ENCODE assay signal across 30 cellular contexts in the genomic region with DNA sequence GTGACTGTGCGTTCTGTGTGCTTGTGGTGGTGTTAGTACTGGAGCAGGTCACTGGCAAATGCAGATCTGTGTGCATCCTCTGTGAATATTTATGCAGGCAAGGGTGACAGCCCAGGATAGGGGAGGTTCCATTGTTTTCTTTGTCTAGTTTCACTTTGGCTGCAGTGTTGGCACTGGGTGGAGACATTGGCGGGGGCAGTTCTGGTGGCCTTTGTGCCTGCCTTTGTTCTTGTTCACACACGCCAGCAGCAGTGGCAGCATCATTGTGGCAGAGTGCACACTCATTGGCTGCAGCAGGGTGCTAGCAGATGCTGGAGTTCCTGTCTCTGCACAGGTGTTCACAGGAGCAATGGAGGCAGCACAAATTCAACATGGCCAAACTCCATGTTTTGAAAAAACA.
"Had no signal": no experiment of that assay in that cellular context is flagged by ENCODE, and none has a peak within 500 bp of the region (broad histone marks: within the 10 kb centered on the region; RNA-seq: fewer than 3 reads in every experiment).

No MANE protein-coding gene starts in this region.

- FAIRE-seq: endometrium, endothelial cell of umbilical vein had no signal

- H3K27me3 ChIP-seq: adrenal gland, body of pancreas, colonic mucosa, esophagus squamous epithelium, gastroesophageal sphincter, heart right ventricle had no signal

- H3K36me3 ChIP-seq: adrenal gland, colonic mucosa, esophagus squamous epithelium, gastroesophageal sphincter, heart right ventricle had no signal

- H3K9me3 ChIP-seq: adrenal gland, body of pancreas, colonic mucosa, esophagus squamous epithelium, gastroesophageal sphincter, heart right ventricle had no signal

- H3K27ac ChIP-seq: adrenal gland, body of pancreas, colonic mucosa, epithelial cell of prostate, esophagus squamous epithelium, gastroesophageal sphincter, heart right ventricle had no signal

- H3K4me3 ChIP-seq: adrenal gland, body of pancreas, colonic mucosa, esophagus squamous epithelium, gastroesophageal sphincter, heart right ventricle had no signal

- DNase-seq: activated CD4-positive, alpha-beta memory T cell treated with anti-CD3 and anti-CD28 coated beads for 36 hours; activated CD4-positive, alpha-beta T cell treated with anti-CD3 and anti-CD28 coated beads for 36 hours; activated CD4-positive, alpha-beta T cell treated with anti-CD3 and anti-CD28 coated beads, Interleukin-2, amount 10 ng/mL, durations not matched to agents 24 days and 14 days; activated CD4-positive, CD25-positive, alpha-beta regulatory T cell; activated CD4-positive, CD25-positive, alpha-beta regulatory T cell treated with anti-CD3 and anti-CD28 coated beads, Interleukin-2, amount 50 U/mL, for 72 hours; activated CD8-positive, alpha-beta memory T cell treated with anti-CD3 and anti-CD28 coated beads, Interleukin-2, amount 10 ng/mL, durations not matched to agents 7 days and 5 days; activated CD8-positive, alpha-beta memory T cell treated with anti-CD3 and anti-CD28 coated beads, Interleukin-2, amount 50 U/mL, for 4 hours; activated CD8-positive, alpha-beta T cell treated with anti-CD3 and anti-CD28 coated beads, Interleukin-2, amount 10 ng/mL, durations not matched to agents 7 days and 5 days; activated effector memory CD4-positive, alpha-beta T cell treated with anti-CD3 and anti-CD28 coated beads, Interleukin-2, amount 50 U/mL, for 16 hours; activated naive CD4-positive, alpha-beta T cell treated with anti-CD3 and anti-CD28 coated beads for 36 hours; activated naive CD8-positive, alpha-beta T cell treated with anti-CD3 and anti-CD28 coated beads for 36 hours; activated naive CD8-positive, alpha-beta T cell treated with anti-CD3 and anti-CD28 coated beads, Interleukin-2, amount 50 U/mL, for 24 hours; activated T-cell treated with anti-CD3 and anti-CD28 coated beads, Interleukin-2, amount 50 U/mL, for 1 hour; activated T-cell treated with anti-CD3 and anti-CD28 coated beads, Interleukin-2, amount 50 U/mL, for 48 hours; adrenal gland; amygdala; aorta; body of pancreas; caudate nucleus; cerebellar nuclear complex; colonic mucosa; effector CD8-positive, alpha-beta T cell; esophagus squamous epithelium; foreskin melanocyte; heart right ventricle; T-helper 2 cell had no signal

- H3K4me1 ChIP-seq: adrenal gland, body of pancreas, colonic mucosa, esophagus squamous epithelium, gastroesophageal sphincter, heart right ventricle had no signal
